In the genomic region with DNA sequence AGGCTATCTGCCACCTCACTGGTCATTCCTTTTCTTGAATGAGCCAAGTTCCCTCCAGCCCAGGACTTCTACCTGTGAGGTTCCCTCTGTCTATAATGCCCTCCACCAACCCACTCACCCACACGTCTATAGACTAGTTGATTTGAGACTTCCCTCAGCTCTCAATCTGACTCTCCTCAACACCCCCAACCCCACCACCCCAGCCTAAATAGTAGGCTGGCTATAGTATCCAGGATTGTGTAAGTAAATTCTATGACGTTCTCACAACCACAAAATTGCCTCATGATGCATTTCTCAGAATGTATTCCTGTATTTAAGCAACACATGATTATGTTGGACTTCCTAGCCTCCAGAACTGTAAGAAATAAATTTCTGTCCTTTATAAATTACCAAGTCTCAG, we compare ENCODE assay signal across 9 cellular contexts. TPM values are rescaled to one million over a fixed set of nuclear protein-coding genes. Genes with fewer than 3 reads are reported as not detected.
DNase-seq lines count a peak whose midpoint lies in the region; ATAC-seq, FAIRE-seq and TF ChIP-seq lines count a peak whose summit lies in the region.
"Had no signal": no experiment of that assay in that cellular context is flagged by ENCODE, and none has a peak within 500 bp of the region (broad histone marks: within the 10 kb centered on the region; RNA-seq: fewer than 3 reads in every experiment).

No MANE protein-coding gene starts in this region.

- H3K4me1 ChIP-seq in iPS-20b (ENCODE audit: insufficient read depth, low read length) (peaks cover 3% of the 10 kb centered on the region; the same call in 1 of the 2 replicates), stomach (peaks cover 15 to 69% (median 42%) of the 10 kb centered on the region in 4 donors)

- no peak for FAIRE-seq in HTR-8/SVneo (lab: Jason Lieb, UNC)

- CTCF ChIA-PET in activated CD8-positive, alpha-beta T cell treated with anti-CD3 and anti-CD28 coated beads, Interleukin-2, amount 10 ng/mL, durations not matched to agents 7 days and 5 days (lab: Charles Lee) = interaction anchor here (1.4 kb wide), 1 partner anchor 35 kb away, joined by 6 read pairs; no protein-coding TSS in a partner anchor

- TF ChIP-seq CTCF in stomach (IDR thresholded peaks at IDR 0.05) = no peak

- H3K4me3 Mint-ChIP-seq in T-helper 2 cell treated with Interferon-gamma antibody and Interleukin-4, amounts not matched to agents 5 μg/mL and 100 μg/mL, for 36 hours = peak overlapping the region; percentile 85
- peak overlapping the region; percentile 85 for H3K4me3 Mint-ChIP-seq in activated CD8-positive, alpha-beta T cell treated with anti-CD3 and anti-CD28 coated beads, Interleukin-2, amount 10 ng/mL, durations not matched to agents 7 days and 5 days

- H3K4me1 Mint-ChIP-seq in T-helper 2 cell treated with Interferon-gamma antibody and Interleukin-4, amounts not matched to agents 5 μg/mL and 100 μg/mL, for 36 hours (ENCODE audit: low read depth) = peaks cover 56% of the 10 kb centered on the region
- peaks cover 66% of the 10 kb centered on the region for H3K4me1 Mint-ChIP-seq in activated CD8-positive, alpha-beta T cell treated with anti-CD3 and anti-CD28 coated beads, Interleukin-2, amount 10 ng/mL, durations not matched to agents 7 days and 5 days (ENCODE audit: low read depth)

- H3K27ac ChIP-seq in iPS-20b (ENCODE audit: low read length) = no peak overlapping the region
- peak overlapping the region in 4 of 5 donors; percentile 95 to 99 (median 97) for H3K27ac ChIP-seq in stomach

- POLR2A ChIA-PET in activated CD8-positive, alpha-beta T cell treated with anti-CD3 and anti-CD28 coated beads, Interleukin-2, amount 10 ng/mL, durations not matched to agents 7 days and 5 days (lab: Charles Lee) = interaction anchor here (4.3 kb wide), 1 partner anchor 44 kb away, joined by 38 read pairs; no protein-coding TSS in a partner anchor

- H3K9me3 ChIP-seq in iPS-20b (ENCODE audit: insufficient read depth, low read depth, low read length) = peaks cover 7% of the 10 kb centered on the region; the same call in 1 of the 2 replicates
- no peaks in the 10 kb centered on the region for H3K9me3 ChIP-seq in stomach

- intact Hi-C loops in stomach (cut with DNase I; ENCODE audit: low total_unique reads) = no loop called here

- DNase-seq in T-helper 2 cell treated with Interferon-gamma antibody and Interleukin-4, amounts not matched to agents 5 μg/mL and 100 μg/mL, for 36 hours (ENCODE audit: low spot score) = peak; percentile 29
- DNase-seq in T-helper 2 cell (no peak), stomach (no peak), HUDEP-2 (lab: John Stamatoyannopoulos, UW; ENCODE audit: unreplicated experiment in 76 of 76) (no peak), HTR-8/SVneo (ENCODE audit: insufficient read length, low spot score) (no peak)
- DNase-seq in activated CD8-positive, alpha-beta T cell treated with anti-CD3 and anti-CD28 coated beads, Interleukin-2, amount 10 ng/mL, durations not matched to agents 7 days and 5 days = no peak
- DNase-seq in effector CD4-positive, alpha-beta T cell = no peak
- DNase-seq: ACHN had no signal

- TF ChIP-seq POLR2A in stomach (IDR thresholded peaks at IDR 0.05) = no peak

- no peaks in the 10 kb centered on the region for H3K27me3 Mint-ChIP-seq in T-helper 2 cell treated with Interferon-gamma antibody and Interleukin-4, amounts not matched to agents 5 μg/mL and 100 μg/mL, for 36 hours (ENCODE audit: low read depth)
- H3K27me3 Mint-ChIP-seq in activated CD8-positive, alpha-beta T cell treated with anti-CD3 and anti-CD28 coated beads, Interleukin-2, amount 10 ng/mL, durations not matched to agents 7 days and 5 days (ENCODE audit: low read depth) = no peaks in the 10 kb centered on the region

- H3K36me3 Mint-ChIP-seq in T-helper 2 cell treated with Interferon-gamma antibody and Interleukin-4, amounts not matched to agents 5 μg/mL and 100 μg/mL, for 36 hours (ENCODE audit: low read depth) = peaks cover 26% of the 10 kb centered on the region
- peaks cover 52% of the 10 kb centered on the region for H3K36me3 Mint-ChIP-seq in activated CD8-positive, alpha-beta T cell treated with anti-CD3 and anti-CD28 coated beads, Interleukin-2, amount 10 ng/mL, durations not matched to agents 7 days and 5 days (ENCODE audit: low read depth)

- no peaks in the 10 kb centered on the region for H3K9me3 Mint-ChIP-seq in T-helper 2 cell treated with Interferon-gamma antibody and Interleukin-4, amounts not matched to agents 5 μg/mL and 100 μg/mL, for 36 hours
- H3K9me3 Mint-ChIP-seq in activated CD8-positive, alpha-beta T cell treated with anti-CD3 and anti-CD28 coated beads, Interleukin-2, amount 10 ng/mL, durations not matched to agents 7 days and 5 days (ENCODE audit: insufficient read depth) = no peaks in the 10 kb centered on the region

- TF ChIP-seq EP300 in stomach (IDR thresholded peaks at IDR 0.05) = no peak

- peak overlapping the region; percentile 83 for H3K4me3 ChIP-seq in iPS-20b (ENCODE audit: low read length)
- H3K4me3 ChIP-seq in stomach = peak overlapping the region in 3 of 4 donors; percentile 9 to 71 (median 56)

- no peak for ATAC-seq in activated CD8-positive, alpha-beta T cell treated with anti-CD3 and anti-CD28 coated beads, Interleukin-2, amount 10 ng/mL, durations not matched to agents 7 days and 5 days

- H3K27me3 ChIP-seq in iPS-20b (ENCODE audit: insufficient read depth, low read length) (no peaks in the 10 kb centered on the region), stomach (no peaks in the 10 kb centered on the region)

- peak overlapping the region; percentile 7 for H3K27ac Mint-ChIP-seq in T-helper 2 cell treated with Interferon-gamma antibody and Interleukin-4, amounts not matched to agents 5 μg/mL and 100 μg/mL, for 36 hours
- peak overlapping the region; percentile 83 for H3K27ac Mint-ChIP-seq in activated CD8-positive, alpha-beta T cell treated with anti-CD3 and anti-CD28 coated beads, Interleukin-2, amount 10 ng/mL, durations not matched to agents 7 days and 5 days

- no peak overlapping the region for H3K9ac ChIP-seq in iPS-20b (ENCODE audit: low read depth, low read length)

- peaks cover 15% of the 10 kb centered on the region for H3K36me3 ChIP-seq in iPS-20b (ENCODE audit: insufficient read depth, low read depth, low read length)
- peaks cover 0 to 11% (median 4%) of the 10 kb centered on the region in 4 donors for H3K36me3 ChIP-seq in stomach

- WGBS in stomach, 5 donors = 40 to 52% (median 43%) methylated on average over 2 of the region's 2 CpGs

RNA-seq across cellular contexts. Expression of a gene that starts 2.2 kb away (rescaled TPM):
- total RNA-seq in activated CD8-positive, alpha-beta T cell treated with anti-CD3 and anti-CD28 coated beads, Interleukin-2, amount 10 ng/mL, durations not matched to agents 7 days and 5 days = 100 to 1,000 TPM; 164 to 177 TPM
- total RNA-seq in stomach = 100 to 1,000 TPM in 2 of 5 donors, 10 to 100 TPM in 3; 18.7 to 506 (median 90.3) TPM
- 10 to 100 TPM; 31.5 to 66.4 (median 48.4) TPM for polyA plus RNA-seq in stomach
